Comparison of ENCODE assay signal across 21 cellular contexts in genomic region chr2:171491292-171491691, GRCh38.
"Had no signal": no experiment of that assay in that cellular context is flagged by ENCODE, and none has a peak within 500 bp of the region (broad histone marks: within the 10 kb centered on the region; RNA-seq: fewer than 3 reads in every experiment).

No MANE protein-coding gene starts in this region.

- H3K36me3 ChIP-seq: brain microvascular endothelial cell, colonic mucosa, heart right ventricle, sigmoid colon had no signal

- H3K4me1 Mint-ChIP-seq: activated CD4-positive, alpha-beta T cell treated with anti-CD3 and anti-CD28 coated beads, Interleukin-2, amount 10 ng/mL, durations not matched to agents 7 days and 5 days; activated naive CD4-positive, alpha-beta T cell treated with anti-CD3 and anti-CD28 coated beads, Interleukin-2, amount 10 ng/mL, durations not matched to agents 7 days and 5 days; activated naive CD8-positive, alpha-beta T cell treated with anti-CD3 and anti-CD28 coated beads, Interleukin-2, amount 50 U/mL, for 24 hours; central memory CD8-positive, alpha-beta T cell; stimulated activated naive B cell treated with anti-CD40 and anti-IgM and Interleukin-4, amounts not matched to agents 10 μg/mL and 1 μg/mL and 100 μg/mL, for 72 hours had no signal

- H3K4me3 Mint-ChIP-seq: activated CD4-positive, alpha-beta T cell treated with anti-CD3 and anti-CD28 coated beads, Interleukin-2, amount 10 ng/mL, durations not matched to agents 7 days and 5 days; activated CD8-positive, alpha-beta T cell treated with anti-CD3 and anti-CD28 coated beads, Interleukin-2, amount 10 ng/mL, durations not matched to agents 7 days and 5 days; activated naive CD4-positive, alpha-beta T cell treated with anti-CD3 and anti-CD28 coated beads, Interleukin-2, amount 10 ng/mL, durations not matched to agents 7 days and 5 days; activated naive CD8-positive, alpha-beta T cell treated with anti-CD3 and anti-CD28 coated beads, Interleukin-2, amount 50 U/mL, for 24 hours; activated T-cell treated with anti-CD3 and anti-CD28 coated beads, Interleukin-2, amount 50 U/mL, for 24 hours; central memory CD8-positive, alpha-beta T cell; natural killer cell; stimulated activated naive B cell treated with anti-CD40 and anti-IgM and Interleukin-4, amounts not matched to agents 10 μg/mL and 1 μg/mL and 100 μg/mL, for 72 hours had no signal

- H3K27me3 ChIP-seq: brain microvascular endothelial cell, colonic mucosa, gastroesophageal sphincter, heart right ventricle, sigmoid colon had no signal

- H2AFZ ChIP-seq: parathyroid adenoma had no signal

- H3K9me3 Mint-ChIP-seq: central memory CD8-positive, alpha-beta T cell; immature natural killer cell; natural killer cell had no signal

- H3K27ac Mint-ChIP-seq: activated CD4-positive, alpha-beta T cell treated with anti-CD3 and anti-CD28 coated beads, Interleukin-2, amount 10 ng/mL, durations not matched to agents 7 days and 5 days; activated CD8-positive, alpha-beta T cell treated with anti-CD3 and anti-CD28 coated beads, Interleukin-2, amount 10 ng/mL, durations not matched to agents 7 days and 5 days; activated naive CD8-positive, alpha-beta T cell treated with anti-CD3 and anti-CD28 coated beads, Interleukin-2, amount 50 U/mL, for 24 hours; activated T-cell treated with anti-CD3 and anti-CD28 coated beads, Interleukin-2, amount 50 U/mL, for 24 hours; activated T-helper 2 cell treated with anti-CD3 and anti-CD28 coated beads, Interferon-gamma antibody, Interleukin-2, Interleukin-4, amounts not matched to agents 10 μg/mL and 5 μg/mL and 100 μg/mL, durations not matched to agents 14 hours and 24 hours and 36 hours; natural killer cell; stimulated activated naive B cell treated with anti-CD40 and anti-IgM and Interleukin-4, amounts not matched to agents 10 μg/mL and 1 μg/mL and 100 μg/mL, for 72 hours had no signal

- H3K4me1 ChIP-seq: colonic mucosa, gastroesophageal sphincter, heart right ventricle, parathyroid adenoma, sigmoid colon had no signal

- DNase-seq: activated CD4-positive, alpha-beta T cell treated with anti-CD3 and anti-CD28 coated beads, Interleukin-2, amount 10 ng/mL, durations not matched to agents 7 days and 5 days; activated CD8-positive, alpha-beta T cell treated with anti-CD3 and anti-CD28 coated beads, Interleukin-2, amount 10 ng/mL, durations not matched to agents 7 days and 5 days; activated naive CD4-positive, alpha-beta T cell treated with anti-CD3 and anti-CD28 coated beads, Interleukin-2, amount 10 ng/mL, durations not matched to agents 7 days and 5 days; activated naive CD8-positive, alpha-beta T cell treated with anti-CD3 and anti-CD28 coated beads, Interleukin-2, amount 50 U/mL, for 24 hours; activated T-cell treated with anti-CD3 and anti-CD28 coated beads, Interleukin-2, amount 50 U/mL, for 24 hours; anterior cingulate cortex; brain microvascular endothelial cell; heart right ventricle; immature natural killer cell; natural killer cell; sigmoid colon; stimulated activated CD4-positive, alpha-beta T cell treated with anti-CD3 and anti-CD28 coated beads, Interleukin-4, amount 100 ng/mL, for 4 hours; stimulated activated naive B cell treated with anti-CD40 and anti-IgM and Interleukin-4, amounts not matched to agents 10 μg/mL and 1 μg/mL and 100 μg/mL, for 72 hours; T-helper 1 cell; T1000 had no signal

- H3K9ac ChIP-seq: parathyroid adenoma had no signal

- H3K79me2 ChIP-seq: parathyroid adenoma had no signal

- H3K27me3 Mint-ChIP-seq: activated CD4-positive, alpha-beta T cell treated with anti-CD3 and anti-CD28 coated beads, Interleukin-2, amount 10 ng/mL, durations not matched to agents 7 days and 5 days; activated naive CD4-positive, alpha-beta T cell treated with anti-CD3 and anti-CD28 coated beads, Interleukin-2, amount 10 ng/mL, durations not matched to agents 7 days and 5 days; activated naive CD8-positive, alpha-beta T cell treated with anti-CD3 and anti-CD28 coated beads, Interleukin-2, amount 50 U/mL, for 24 hours; activated T-cell treated with anti-CD3 and anti-CD28 coated beads, Interleukin-2, amount 50 U/mL, for 24 hours; central memory CD8-positive, alpha-beta T cell; stimulated activated naive B cell treated with anti-CD40 and anti-IgM and Interleukin-4, amounts not matched to agents 10 μg/mL and 1 μg/mL and 100 μg/mL, for 72 hours had no signal

- H3K27ac ChIP-seq: brain microvascular endothelial cell, colonic mucosa, gastroesophageal sphincter, heart right ventricle, parathyroid adenoma, sigmoid colon had no signal

- H3K4me3 ChIP-seq: colonic mucosa, gastroesophageal sphincter, heart right ventricle, sigmoid colon had no signal

- H3K36me3 Mint-ChIP-seq: natural killer cell had no signal

- H3K9me3 ChIP-seq: colonic mucosa, gastroesophageal sphincter, sigmoid colon had no signal

- ATAC-seq: activated CD4-positive, CD25-positive, alpha-beta regulatory T cell treated with anti-CD3 and anti-CD28 coated beads, Interleukin-2, amount 50 U/mL, for 24 hours; activated CD8-positive, alpha-beta T cell treated with anti-CD3 and anti-CD28 coated beads, Interleukin-2, amount 10 ng/mL, durations not matched to agents 7 days and 5 days; activated naive CD8-positive, alpha-beta T cell treated with anti-CD3 and anti-CD28 coated beads, Interleukin-2, amount 50 U/mL, for 24 hours; gastroesophageal sphincter; heart right ventricle; natural killer cell; stimulated activated naive B cell treated with anti-CD40 and anti-IgM and Interleukin-4, amounts not matched to agents 10 μg/mL and 1 μg/mL and 100 μg/mL, for 72 hours had no signal
